In genomic region chr2:127106998-127107621, GRCh38 we compare ENCODE assay signal across 8 cellular contexts. TPM values are rescaled to one million over a fixed set of nuclear protein-coding genes. Genes with fewer than 3 reads are reported as not detected.
DNase-seq lines count a peak whose midpoint lies in the region; ATAC-seq and TF ChIP-seq lines count a peak whose summit lies in the region.

TSS of gene BIN1 (minus strand) at chr2:127107154. CDS start at chr2:127106943, 211 bp downstream.

- no peaks in the 10 kb centered on the region for H3K27me3 ChIP-seq in kidney epithelial cell (ENCODE audit: control insufficient read depth, insufficient read depth, low read length)

- ATAC-seq in HG02970 (IDR thresholded peaks at IDR 0.05; ENCODE audit: low FRiP score, unreplicated experiment): peak; percentile 79

- H3K4me3 Mint-ChIP-seq in chondrocyte (ENCODE audit: unreplicated experiment): peak within 1 kb of the TSS; percentile 79

- H3K9me3 Mint-ChIP-seq in chondrocyte (ENCODE audit: low read depth): no peaks in the 10 kb centered on the region

- H3K27ac Mint-ChIP-seq in chondrocyte (ENCODE audit: unreplicated experiment): peak within 1 kb of the TSS; percentile 80

- peaks cover 40% of the 10 kb centered on the region for H3K4me1 Mint-ChIP-seq in chondrocyte (ENCODE audit: low read depth)

- H3K27me3 Mint-ChIP-seq in chondrocyte (ENCODE audit: low read depth): no peaks in the 10 kb centered on the region

- H3K36me3 ChIP-seq in kidney epithelial cell (ENCODE audit: control insufficient read depth, insufficient read depth, low read length): no peaks in the 10 kb centered on the region

- TF ChIP-seq CTCF in chondrocyte (IDR thresholded peaks at IDR 0.05) (no peak), kidney epithelial cell (IDR thresholded peaks at IDR 0.05; ENCODE audit: insufficient read depth, low read length, poor library complexity, severe bottlenecking) (no peak)

- H3K4me3 ChIP-seq in kidney epithelial cell (ENCODE audit: low read depth, low read length): peak within 1 kb of the TSS; percentile 84

- no peaks in the 10 kb centered on the region for H3K36me3 Mint-ChIP-seq in chondrocyte (ENCODE audit: low read depth)

- DNase-seq in NCI-H2029 (lab: John Stamatoyannopoulos, UW) (peak; percentile 63), NCI-H2029 treated with DMSO at 0.1 percent for 48 hours (lab: John Stamatoyannopoulos, UW) (no peak), NCI-H2107 treated with DMSO at 0.1 percent for 48 hours (lab: John Stamatoyannopoulos, UW; ENCODE audit: unreplicated experiment) (peak; percentile 16), chondrocyte (ENCODE audit: low spot score) (peak; percentile 92), kidney epithelial cell (ENCODE audit: low read depth) (peak; percentile 80)
- peak; percentile 51 for DNase-seq in activated CD4-positive, alpha-beta T cell treated with anti-CD3 and anti-CD28 coated beads for 1 hour
- DNase-seq in stimulated activated CD4-positive, alpha-beta T cell treated with anti-CD3 and anti-CD28 coated beads, Interleukin-12 subunit alpha, Interleukin-12 subunit beta, amount 100 ng/mL, for 48 hours (ENCODE audit: low read depth in 2 of 3, low spot score in 1 of 3): peak; percentile 34 to 76 (median 59)

RNA-seq across cellular contexts. Expression of gene BIN1, which starts in this region (rescaled TPM):
- total RNA-seq in chondrocyte (40.0 to 64.0 TPM (median 63.6 TPM) in 3 replicates), kidney epithelial cell (90.9 and 98.5 TPM in 2 replicates)
